ENCODE assay signal across 8 cellular contexts in the genomic region with DNA sequence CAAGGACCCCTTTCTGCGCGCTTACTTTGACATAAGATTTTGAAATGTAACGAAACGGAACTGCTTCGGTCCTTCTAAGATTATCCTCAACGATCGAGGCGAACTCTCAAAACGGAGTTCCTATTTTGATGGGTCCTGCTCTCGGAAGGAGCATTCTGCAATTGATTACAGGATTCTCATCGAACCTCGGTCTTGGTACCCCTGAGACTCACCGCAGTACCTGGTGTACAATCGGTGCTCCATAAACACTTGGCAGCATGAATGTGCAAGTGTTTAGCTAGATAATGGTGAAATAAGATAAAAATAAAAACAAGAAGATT. TPM values are rescaled to one million over a fixed set of nuclear protein-coding genes. Genes with fewer than 3 reads are reported as not detected.
DNase-seq lines count a peak whose midpoint lies in the region; ATAC-seq, FAIRE-seq and TF ChIP-seq lines count a peak whose summit lies in the region.

No MANE protein-coding gene starts in this region.

- in situ Hi-C loops in GM23248 (cut with MboI) = loop anchor here (25.0 kb wide), 1 partner anchor 684 kb away; a partner anchor contains a TSS

- H3K4me2 ChIP-seq in GM23248 (ENCODE audit: unreplicated experiment) = peak overlapping the region; percentile 97
- H3K4me2 ChIP-seq in SU-DHL-6 (ENCODE audit: low read depth, low read length, poor library complexity, severe bottlenecking) = peak overlapping the region; percentile 97

- H3K79me2 ChIP-seq in GM23248 (ENCODE audit: insufficient read depth) (peaks cover 46% of the 10 kb centered on the region), SU-DHL-6 (ENCODE audit: insufficient read depth, low read length) (peaks cover 29% of the 10 kb centered on the region)

- H3K9ac ChIP-seq in GM23248 (peak overlapping the region; percentile 96), SU-DHL-6 (ENCODE audit: low read length) (peak overlapping the region; percentile 93)

- peaks cover 16% of the 10 kb centered on the region for H3K4me1 ChIP-seq in GM23248 (ENCODE audit: insufficient read depth)
- peaks cover 0 to 52% (median 20%) of the 10 kb centered on the region in 12 donors for H3K4me1 ChIP-seq in heart left ventricle
- peaks cover 0 to 3% of the 10 kb centered on the region in 2 donors for H3K4me1 ChIP-seq in small intestine (ENCODE audit: control insufficient read depth in 2 of 2, insufficient read depth in 1 of 2, low read depth in 1 of 2, low read length in 1 of 2)

- no peak for TF ChIP-seq POLR2A in heart left ventricle (IDR thresholded peaks at IDR 0.05)

- H3F3A ChIP-seq in GM23248 (ENCODE audit: insufficient read depth) = peaks cover 7% of the 10 kb centered on the region
- H3F3A ChIP-seq in SU-DHL-6 (ENCODE audit: insufficient read depth) = peaks cover 14% of the 10 kb centered on the region; the same call in 1 of the 2 replicates

- DNase-seq in BJ (ENCODE audit: low read depth) (no peak), GM23248 (no peak), heart left ventricle (no peak), small intestine (no peak), NCI-H146 (lab: John Stamatoyannopoulos, UW) (no peak), NCI-H446 (lab: John Stamatoyannopoulos, UW) (no peak), activated gamma-delta T cell treated with Interleukin-2 at 50 U/mL for 16 hours (no peak)

- H3K4me3 ChIP-seq in BJ (ENCODE audit: low read depth, low read length) (peak overlapping the region; percentile 88), GM23248 (peak overlapping the region; percentile 94), SU-DHL-6 (ENCODE audit: insufficient read depth, low read length, poor library complexity, severe bottlenecking) (peak overlapping the region; percentile 95), heart left ventricle (peak overlapping the region; percentile 55 to 97 (median 79)), small intestine (ENCODE audit: low read depth in 1 of 2, low read length in 2 of 2) (peak overlapping the region; percentile 90 to 95)

- peak; percentile 0 to 7 (median 2) for ATAC-seq in heart left ventricle

- CTCF ChIA-PET in BJ (lab: Yijun Ruan, JAX) = interaction anchor here (0.6 to 4.4 kb wide), 20 partner anchors 9 to 387 kb away, joined by 3 to 71 read pairs (median 5); a partner anchor contains a TSS

- FAIRE-seq in small intestine (lab: Jason Lieb, UNC) = no peak

- 2% methylated on average over 14 of the region's 14 CpGs for WGBS in GM23248 (ENCODE audit: low coverage in 1 of 2, low lambda C conversion rate in 2 of 2, missing lambda C conversion rate in 2 of 2), 2 experiments
- WGBS in heart left ventricle, 4 donors = 1 to 4% (median 2%) methylated on average over 14 of the region's 14 CpGs
- 0% methylated on average over 14 of the region's 14 CpGs for WGBS in small intestine, 3 donors

- no peaks in the 10 kb centered on the region for H3K9me3 ChIP-seq in GM23248 (ENCODE audit: low read depth)
- no peaks in the 10 kb centered on the region for H3K9me3 ChIP-seq in SU-DHL-6 (ENCODE audit: insufficient read depth, low read length)
- no peaks in the 10 kb centered on the region for H3K9me3 ChIP-seq in heart left ventricle
- H3K9me3 ChIP-seq in small intestine (ENCODE audit: control insufficient read depth, low read depth) = no peaks in the 10 kb centered on the region

- H4K20me1 ChIP-seq in GM23248 (ENCODE audit: insufficient read depth) (no peaks in the 10 kb centered on the region), SU-DHL-6 (ENCODE audit: low read depth, low read length) (no peaks in the 10 kb centered on the region)

- TF ChIP-seq CTCF in BJ (IDR thresholded peaks at IDR 0.05; ENCODE audit: insufficient read depth, low read depth, low read length) = no peak
- TF ChIP-seq CTCF in SU-DHL-6 (IDR thresholded peaks at IDR 0.05; ENCODE audit: insufficient read depth, low read length, poor library complexity, severe bottlenecking) = no peak
- peak in 3 of 12 donors; percentile 1 to 17 (median 11) for TF ChIP-seq CTCF in heart left ventricle (IDR thresholded peaks at IDR 0.05)

- H3K9me2 ChIP-seq in GM23248 (ENCODE audit: insufficient read depth) (no peaks in the 10 kb centered on the region), SU-DHL-6 (replicated peaks; ENCODE audit: insufficient read depth, low read length) (no peaks in the 10 kb centered on the region)

- intact Hi-C loops in heart left ventricle (cut with DNase I) = loop anchor here in 4 of 10 donors (2.0 to 10.0 kb wide), 4 partner anchors 161 to 221 kb away; a partner anchor contains a TSS

- POLR2A ChIA-PET in BJ (lab: Charles Lee) = interaction anchor here (0.6 kb wide), 1 partner anchor 232 kb away, joined by 3 read pairs; a partner anchor contains a TSS

- H3K27ac ChIP-seq in GM23248 = peak overlapping the region; percentile 60
- peak overlapping the region; percentile 66; the same call in 1 of the 2 replicates for H3K27ac ChIP-seq in SU-DHL-6 (ENCODE audit: low read depth, low read length)
- H3K27ac ChIP-seq in heart left ventricle = peak overlapping the region; percentile 9 to 98 (median 90)
- H3K27ac ChIP-seq in small intestine (ENCODE audit: low read depth in 1 of 2, low read length in 1 of 2) = peak overlapping the region; percentile 66 to 98

- H3K36me3 ChIP-seq in BJ (ENCODE audit: control insufficient read depth, insufficient read depth, low read length) (no peaks in the 10 kb centered on the region; the same call in 1 of the 2 replicates), GM23248 (ENCODE audit: low read depth) (peaks cover 28% of the 10 kb centered on the region; the same call in 1 of the 2 replicates), SU-DHL-6 (ENCODE audit: low read length) (peaks cover 22% of the 10 kb centered on the region), heart left ventricle (peaks cover 0 to 30% (median 22%) of the 10 kb centered on the region in 9 donors), small intestine (ENCODE audit: control insufficient read depth in 2 of 2, insufficient read depth in 2 of 2, low read length in 2 of 2) (peaks cover 0 to 4% of the 10 kb centered on the region in 2 donors)

- peak overlapping the region; percentile 86 for H2AFZ ChIP-seq in GM23248
- peak overlapping the region; percentile 79 for H2AFZ ChIP-seq in SU-DHL-6 (ENCODE audit: low read depth, low read length, severe bottlenecking)

- no peaks in the 10 kb centered on the region for H3K27me3 ChIP-seq in BJ (ENCODE audit: control insufficient read depth, insufficient read depth, low read length)
- H3K27me3 ChIP-seq in GM23248 (replicated peaks; ENCODE audit: insufficient read depth) = no peaks in the 10 kb centered on the region
- no peaks in the 10 kb centered on the region for H3K27me3 ChIP-seq in SU-DHL-6 (ENCODE audit: low read length)
- H3K27me3 ChIP-seq in heart left ventricle = no peaks in the 10 kb centered on the region
- no peaks in the 10 kb centered on the region for H3K27me3 ChIP-seq in small intestine (ENCODE audit: control insufficient read depth in 2 of 2, insufficient read depth in 2 of 2, low read length in 2 of 2)

RNA-seq across cellular contexts. Expression of a gene that starts 0.5 kb away (rescaled TPM):
- polyA plus RNA-seq in BJ (2011; rRNA removed) (12.6 and 28.5 TPM in 2 replicates), GM23248 (2016; fragmentation: Nextera tagmentation; extraction: Ambion mirVana) (55.2 and 65.9 TPM in 2 replicates), heart left ventricle (10 to 100 TPM; 30.5 to 33.3 TPM), small intestine (10 to 100 TPM; 19.6 to 33.5 (median 29.1) TPM)
- 41.5 and 46.7 TPM in 2 replicates for polyA minus RNA-seq in BJ (2011; rRNA and poly(A)+ RNA removed)
- 31.9 and 56.5 TPM in 2 replicates for total RNA-seq in GM23248 (2014; rRNA removed; shearing (Covaris generic))
- 10 to 100 TPM; 26.7 to 69.7 (median 52.8) TPM for total RNA-seq in heart left ventricle

RNA-seq across cellular contexts. Expression of a gene that starts 39.8 kb away (rescaled TPM):
- polyA plus RNA-seq in BJ (2011; rRNA removed) (21.8 and 22.8 TPM in 2 replicates), GM23248 (2016; fragmentation: Nextera tagmentation; extraction: Ambion mirVana) (120 and 123 TPM in 2 replicates), heart left ventricle (10 to 100 TPM; 12.0 to 29.2 TPM), small intestine (10 to 100 TPM; 51.9 to 65.4 (median 64.6) TPM)
- 22.2 and 25.3 TPM in 2 replicates for polyA minus RNA-seq in BJ (2011; rRNA and poly(A)+ RNA removed)
- total RNA-seq in GM23248 (2014; rRNA removed; shearing (Covaris generic)) = 88.3 and 92.5 TPM in 2 replicates
- 10 to 100 TPM; 20.8 to 49.3 (median 27.4) TPM for total RNA-seq in heart left ventricle
